1 cellular context compared by ENCODE assay signal in genomic region chr4:111937368-111937767, GRCh38.
TF ChIP-seq lines count a peak whose summit lies in the region.

No MANE protein-coding gene starts in this region.

TF ChIP-seq in GM23338, 12 proteins besides CTCF, POLR2A, EP300 and RAD21 (continued from another document):
- no peak for TF ChIP-seq REST (IDR thresholded peaks at IDR 0.05; ENCODE audit: unreplicated experiment)
- no peak for TF ChIP-seq CREB1 (CRISPR knock-in tag; IDR thresholded peaks at IDR 0.05; ENCODE audit: low read depth)
- no peak for TF ChIP-seq NANOG (IDR thresholded peaks at IDR 0.05; ENCODE audit: borderline replicate concordance)
